1 cellular context compared by ENCODE assay signal in the genomic region with DNA sequence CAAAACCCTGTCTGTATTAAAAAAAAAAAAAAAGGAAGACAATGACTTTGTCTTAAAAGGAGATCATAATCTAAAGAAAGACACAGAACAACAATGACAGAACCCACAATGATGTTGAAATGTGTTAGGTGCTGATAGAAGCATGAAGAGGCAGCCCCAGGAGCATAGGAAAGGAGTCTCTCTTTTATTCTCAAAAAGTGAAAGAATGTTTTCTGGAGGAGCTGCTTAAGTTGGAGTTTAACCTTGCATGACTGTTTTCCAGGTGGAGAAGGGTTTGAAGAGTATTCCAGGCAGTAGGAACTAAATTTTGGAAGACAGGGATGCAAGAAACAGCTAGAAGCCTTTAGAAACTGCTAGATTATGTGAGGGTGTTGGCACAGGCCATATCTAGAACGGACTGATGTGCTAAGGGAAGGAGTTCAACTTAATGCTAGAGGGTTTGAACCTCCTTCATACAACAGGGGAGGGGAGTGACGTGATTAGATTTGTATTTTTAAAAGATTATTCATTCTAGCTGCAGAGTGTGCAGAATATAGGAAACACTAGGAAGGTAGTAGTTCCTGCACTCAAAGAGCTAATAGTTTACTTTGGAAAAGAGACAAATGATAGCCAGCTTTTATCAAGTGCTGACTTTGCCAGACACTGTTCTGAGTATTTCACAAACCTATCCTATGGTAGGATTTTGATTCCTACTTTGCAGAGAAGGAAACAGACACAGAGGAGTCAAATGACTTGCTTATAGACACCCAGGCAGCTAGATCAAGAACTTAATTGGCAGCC.
TF ChIP-seq lines count a peak whose summit lies in the region.

No MANE protein-coding gene starts in this region.

TF ChIP-seq in K562, 482 proteins besides CTCF, POLR2A, EP300 and RAD21 (continues in another document):
- TF ChIP-seq TRIM24 (IDR thresholded peaks at IDR 0.05) (0 out of 4 replicates have a peak, but pooled peaks of 1 of the 2 experiments have one; percentile 8), MAFK (IDR thresholded peaks at IDR 0.05; ENCODE audit: low read length) (no peak), MCM5 (IDR thresholded peaks at IDR 0.05; ENCODE audit: low read depth) (no peak), ZZZ3 (IDR thresholded peaks at IDR 0.05) (no peak), ZNF253 (CRISPR knock-in tag; conservative IDR thresholded peaks at IDR 0.05) (no peak), HES1 (IDR thresholded peaks at IDR 0.05; ENCODE audit: low read depth) (no peak), POLR2B (IDR thresholded peaks at IDR 0.05; ENCODE audit: low read depth, partially characterized antibody) (no peak), CBFA2T2 (conservative IDR thresholded peaks at IDR 0.05) (peak; percentile 37; the same call in 1 of the 2 replicates), MEIS2 (IDR thresholded peaks at IDR 0.05; ENCODE audit: partially characterized antibody) (peak; percentile 78), CEBPB (tag; IDR thresholded peaks at IDR 0.05) (peak; percentile 88), SMARCA4 (IDR thresholded peaks at IDR 0.05) (peak; percentile 83), FOXJ3 (CRISPR knock-in tag; IDR thresholded peaks at IDR 0.05) (no peak), MED1 (CRISPR knock-in tag; IDR thresholded peaks at IDR 0.05; ENCODE audit: borderline replicate concordance) (no peak), HDAC2 (IDR thresholded peaks at IDR 0.05) (0 out of 2 replicates have a peak, but pooled peaks have one; percentile 27), ATF2 (CRISPR knock-in tag; IDR thresholded peaks at IDR 0.05) (no peak), ARID1B (IDR thresholded peaks at IDR 0.05) (peak; percentile 86), HDAC3 (IDR thresholded peaks at IDR 0.05; ENCODE audit: borderline replicate concordance, partially characterized antibody) (no peak), ARID2 (IDR thresholded peaks at IDR 0.05) (no peak), EZH2 (IDR thresholded peaks at IDR 0.05; ENCODE audit: borderline replicate concordance, low read depth, low read length) (no peak), TBL1XR1 (IDR thresholded peaks at IDR 0.05; ENCODE audit: low read length in 2 of 2) (peak in 1 of 2 experiments; percentile 15; a peak in 1 of 4 replicates), ZNF639 (CRISPR knock-in tag; conservative IDR thresholded peaks at IDR 0.05 in 1 of 2, IDR thresholded peaks at IDR 0.05 in 1 of 2) (peak in 1 of 2 experiments; percentile 43; a peak in 1 of 4 replicates), JUND (IDR thresholded peaks at IDR 0.05; ENCODE audit: borderline replicate concordance, low read depth, low read length) (0 out of 2 replicates have a peak, but pooled peaks have one; percentile 6), JUND (tag; IDR thresholded peaks at IDR 0.05; ENCODE audit: borderline replicate concordance, low read depth, low read length) (no peak), GATAD2B (IDR thresholded peaks at IDR 0.05; ENCODE audit: borderline replicate concordance) (no peak), EGR1 (conservative IDR thresholded peaks at IDR 0.05) (no peak), KLF6 (CRISPR knock-in tag; IDR thresholded peaks at IDR 0.05; ENCODE audit: borderline replicate concordance) (no peak), AFF1 (IDR thresholded peaks at IDR 0.05; ENCODE audit: low read depth in 1 of 2, partially characterized antibody in 2 of 2) (peak in 1 of 2 experiments; percentile 16), ZNF384 (IDR thresholded peaks at IDR 0.05; ENCODE audit: low read depth, low read length) (peak; percentile 89), LARP7 (IDR thresholded peaks at IDR 0.05) (no peak), SRF (CRISPR knock-in tag; IDR thresholded peaks at IDR 0.05) (no peak), STAG1 (CRISPR knock-in tag; IDR thresholded peaks at IDR 0.05; ENCODE audit: borderline replicate concordance) (no peak), ILK (tag; IDR thresholded peaks at IDR 0.05; ENCODE audit: borderline replicate concordance, low read depth) (no peak), CEBPG (CRISPR knock-in tag; IDR thresholded peaks at IDR 0.05) (no peak), CEBPG (tag; conservative IDR thresholded peaks at IDR 0.05 in 1 of 2, IDR thresholded peaks at IDR 0.05 in 1 of 2) (0 out of 4 replicates have a peak, but pooled peaks of 1 of the 2 experiments have one; percentile 25), RBBP5 (IDR thresholded peaks at IDR 0.05; ENCODE audit: borderline replicate concordance, insufficient read depth, low read length, poor library complexity, severe bottlenecking) (peak; percentile 79), SMARCE1 (IDR thresholded peaks at IDR 0.05) (peak; percentile 65), CBFA2T3 (IDR thresholded peaks at IDR 0.05) (peak; percentile 65; the same call in 1 of the 2 replicates), FOSL1 (tag; conservative IDR thresholded peaks at IDR 0.05) (peak; percentile 51)
- TF ChIP-seq, protein P1, sequence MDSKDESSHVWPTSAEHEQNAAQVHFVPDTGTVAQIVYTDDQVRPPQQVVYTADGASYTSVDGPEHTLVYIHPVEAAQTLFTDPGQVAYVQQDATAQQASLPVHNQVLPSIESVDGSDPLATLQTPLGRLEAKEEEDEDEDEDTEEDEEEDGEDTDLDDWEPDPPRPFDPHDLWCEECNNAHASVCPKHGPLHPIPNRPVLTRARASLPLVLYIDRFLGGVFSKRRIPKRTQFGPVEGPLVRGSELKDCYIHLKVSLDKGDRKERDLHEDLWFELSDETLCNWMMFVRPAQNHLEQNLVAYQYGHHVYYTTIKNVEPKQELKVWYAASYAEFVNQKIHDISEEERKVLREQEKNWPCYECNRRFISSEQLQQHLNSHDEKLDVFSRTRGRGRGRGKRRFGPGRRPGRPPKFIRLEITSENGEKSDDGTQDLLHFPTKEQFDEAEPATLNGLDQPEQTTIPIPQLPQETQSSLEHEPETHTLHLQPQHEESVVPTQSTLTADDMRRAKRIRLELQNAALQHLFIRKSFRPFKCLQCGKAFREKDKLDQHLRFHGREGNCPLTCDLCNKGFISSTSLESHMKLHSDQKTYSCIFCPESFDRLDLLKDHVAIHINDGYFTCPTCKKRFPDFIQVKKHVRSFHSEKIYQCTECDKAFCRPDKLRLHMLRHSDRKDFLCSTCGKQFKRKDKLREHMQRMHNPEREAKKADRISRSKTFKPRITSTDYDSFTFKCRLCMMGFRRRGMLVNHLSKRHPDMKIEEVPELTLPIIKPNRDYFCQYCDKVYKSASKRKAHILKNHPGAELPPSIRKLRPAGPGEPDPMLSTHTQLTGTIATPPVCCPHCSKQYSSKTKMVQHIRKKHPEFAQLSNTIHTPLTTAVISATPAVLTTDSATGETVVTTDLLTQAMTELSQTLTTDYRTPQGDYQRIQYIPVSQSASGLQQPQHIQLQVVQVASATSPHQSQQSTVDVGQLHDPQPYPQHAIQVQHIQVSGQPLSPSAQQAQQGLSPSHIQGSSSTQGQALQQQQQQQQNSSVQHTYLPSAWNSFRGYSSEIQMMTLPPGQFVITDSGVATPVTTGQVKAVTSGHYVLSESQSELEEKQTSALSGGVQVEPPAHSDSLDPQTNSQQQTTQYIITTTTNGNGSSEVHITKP (IDR thresholded peaks at IDR 0.05; ENCODE audit: partially characterized antibody): peak; percentile 5
- TF ChIP-seq, protein P2, sequence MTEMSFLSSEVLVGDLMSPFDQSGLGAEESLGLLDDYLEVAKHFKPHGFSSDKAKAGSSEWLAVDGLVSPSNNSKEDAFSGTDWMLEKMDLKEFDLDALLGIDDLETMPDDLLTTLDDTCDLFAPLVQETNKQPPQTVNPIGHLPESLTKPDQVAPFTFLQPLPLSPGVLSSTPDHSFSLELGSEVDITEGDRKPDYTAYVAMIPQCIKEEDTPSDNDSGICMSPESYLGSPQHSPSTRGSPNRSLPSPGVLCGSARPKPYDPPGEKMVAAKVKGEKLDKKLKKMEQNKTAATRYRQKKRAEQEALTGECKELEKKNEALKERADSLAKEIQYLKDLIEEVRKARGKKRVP (CRISPR knock-in tag; IDR thresholded peaks at IDR 0.05): 0 out of 2 replicates have a peak, but pooled peaks have one; percentile 26
- TF ChIP-seq, protein P3, sequence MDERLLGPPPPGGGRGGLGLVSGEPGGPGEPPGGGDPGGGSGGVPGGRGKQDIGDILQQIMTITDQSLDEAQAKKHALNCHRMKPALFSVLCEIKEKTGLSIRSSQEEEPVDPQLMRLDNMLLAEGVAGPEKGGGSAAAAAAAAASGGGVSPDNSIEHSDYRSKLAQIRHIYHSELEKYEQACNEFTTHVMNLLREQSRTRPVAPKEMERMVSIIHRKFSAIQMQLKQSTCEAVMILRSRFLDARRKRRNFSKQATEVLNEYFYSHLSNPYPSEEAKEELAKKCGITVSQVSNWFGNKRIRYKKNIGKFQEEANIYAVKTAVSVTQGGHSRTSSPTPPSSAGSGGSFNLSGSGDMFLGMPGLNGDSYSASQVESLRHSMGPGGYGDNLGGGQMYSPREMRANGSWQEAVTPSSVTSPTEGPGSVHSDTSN (CRISPR knock-in tag; IDR thresholded peaks at IDR 0.05; ENCODE audit: low read depth): no peak
- TF ChIP-seq, protein P3 (tag; conservative IDR thresholded peaks at IDR 0.05; ENCODE audit: low read depth): peak; percentile 62
- TF ChIP-seq, protein P4, sequence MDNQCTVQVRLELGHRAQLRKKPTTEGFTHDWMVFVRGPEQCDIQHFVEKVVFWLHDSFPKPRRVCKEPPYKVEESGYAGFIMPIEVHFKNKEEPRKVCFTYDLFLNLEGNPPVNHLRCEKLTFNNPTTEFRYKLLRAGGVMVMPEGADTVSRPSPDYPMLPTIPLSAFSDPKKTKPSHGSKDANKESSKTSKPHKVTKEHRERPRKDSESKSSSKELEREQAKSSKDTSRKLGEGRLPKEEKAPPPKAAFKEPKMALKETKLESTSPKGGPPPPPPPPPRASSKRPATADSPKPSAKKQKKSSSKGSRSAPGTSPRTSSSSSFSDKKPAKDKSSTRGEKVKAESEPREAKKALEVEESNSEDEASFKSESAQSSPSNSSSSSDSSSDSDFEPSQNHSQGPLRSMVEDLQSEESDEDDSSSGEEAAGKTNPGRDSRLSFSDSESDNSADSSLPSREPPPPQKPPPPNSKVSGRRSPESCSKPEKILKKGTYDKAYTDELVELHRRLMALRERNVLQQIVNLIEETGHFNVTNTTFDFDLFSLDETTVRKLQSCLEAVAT (IDR thresholded peaks at IDR 0.05): 0 out of 4 replicates have a peak, but pooled peaks of 1 of the 2 experiments have one; percentile 17
- TF ChIP-seq, protein P5, sequence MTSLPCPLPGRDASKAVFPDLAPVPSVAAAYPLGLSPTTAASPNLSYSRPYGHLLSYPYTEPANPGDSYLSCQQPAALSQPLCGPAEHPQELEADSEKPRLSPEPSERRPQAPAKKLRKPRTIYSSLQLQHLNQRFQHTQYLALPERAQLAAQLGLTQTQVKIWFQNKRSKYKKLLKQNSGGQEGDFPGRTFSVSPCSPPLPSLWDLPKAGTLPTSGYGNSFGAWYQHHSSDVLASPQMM (CRISPR knock-in tag; IDR thresholded peaks at IDR 0.05): no peak
